Comparison of ENCODE assay signal across 8 cellular contexts in the genomic region with DNA sequence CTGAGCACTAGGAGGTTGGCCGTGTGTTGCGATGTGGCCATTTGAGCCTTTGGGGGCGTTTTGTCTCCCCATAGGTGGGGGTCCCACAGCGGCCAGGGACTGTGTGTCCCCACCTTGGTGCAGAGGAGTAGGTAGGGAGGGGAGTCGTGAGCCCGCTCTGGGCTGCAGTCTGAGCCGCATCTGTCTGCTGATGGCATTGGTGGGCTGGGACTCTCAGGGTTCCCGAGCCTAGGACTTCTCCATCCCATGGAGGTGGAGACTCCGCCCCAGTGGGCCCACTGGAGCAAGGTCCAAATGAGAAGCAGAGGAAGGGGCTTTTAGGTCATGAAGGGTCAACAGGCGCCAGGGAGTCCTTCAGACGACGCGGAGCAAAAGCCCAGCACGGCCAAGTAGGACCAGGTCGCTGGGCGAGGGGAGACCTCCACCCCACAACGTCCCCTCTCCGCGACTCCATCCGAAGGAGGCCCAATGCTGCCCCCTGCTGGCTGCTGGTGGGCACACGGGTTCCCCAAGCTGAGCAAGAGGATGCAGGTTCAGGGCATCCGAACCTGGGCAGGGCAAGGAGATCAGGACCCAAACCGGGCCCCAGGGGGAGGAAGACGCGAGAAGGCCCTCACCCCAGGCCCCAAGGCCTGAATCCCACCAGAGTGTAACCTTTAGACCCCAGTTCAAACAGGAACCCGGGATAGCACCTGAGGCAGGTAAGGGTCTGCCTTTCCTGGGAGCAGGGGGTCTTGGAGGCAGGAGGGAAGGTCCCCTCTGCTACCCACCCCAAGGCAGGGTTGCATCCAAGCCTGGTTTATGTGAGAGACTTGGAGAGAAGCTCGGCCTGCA. TPM values are rescaled to one million over a fixed set of nuclear protein-coding genes. Genes with fewer than 3 reads are reported as not detected.
DNase-seq lines count a peak whose midpoint lies in the region; ATAC-seq and TF ChIP-seq lines count a peak whose summit lies in the region.

No MANE protein-coding gene starts in this region.

- H3K36me3 ChIP-seq in CD8-positive, alpha-beta memory T cell (ENCODE audit: insufficient read depth, low read length) = no peaks in the 10 kb centered on the region
- no peaks in the 10 kb centered on the region for H3K36me3 ChIP-seq in MM.1S (replicated peaks; ENCODE audit: insufficient read depth, low read length)

- H3K27ac ChIP-seq in CD8-positive, alpha-beta memory T cell (ENCODE audit: low read depth, low read length) = no peak overlapping the region
- no peak overlapping the region for H3K27ac ChIP-seq in MM.1S (ENCODE audit: low read length)

- H3K9me3 ChIP-seq in CD8-positive, alpha-beta memory T cell (ENCODE audit: low read length) = peaks cover 3% of the 10 kb centered on the region
- no peaks in the 10 kb centered on the region for H3K9me3 ChIP-seq in MM.1S (replicated peaks; ENCODE audit: insufficient read depth, low read length)

- H3K36me3 Mint-ChIP-seq in CD8-positive, alpha-beta memory T cell = peaks cover 0 to 5% (median under 1%) of the 10 kb centered on the region in 3 donors

- peaks cover 0 to 9% (median 2%) of the 10 kb centered on the region in 3 donors for H3K4me1 Mint-ChIP-seq in CD8-positive, alpha-beta memory T cell

- H3K79me2 ChIP-seq in MM.1S (ENCODE audit: low read length) = no peaks in the 10 kb centered on the region

- H3K9me2 ChIP-seq in MM.1S (replicated peaks; ENCODE audit: insufficient read depth, low read length) = no peaks in the 10 kb centered on the region

- no peak overlapping the region for H3K9ac ChIP-seq in MM.1S (ENCODE audit: low read length)

- POLR2A ChIA-PET in CD8-positive, alpha-beta memory T cell (lab: Charles Lee) = no interaction called here

- no peak overlapping the region for H3K4me2 ChIP-seq in MM.1S (ENCODE audit: low read depth, low read length)

- no peak for ATAC-seq in Right ventricle myocardium inferior

- H2AFZ ChIP-seq in MM.1S (ENCODE audit: low read length) = no peak overlapping the region

- H4K20me1 ChIP-seq in MM.1S (ENCODE audit: insufficient read depth, low read length) = no peaks in the 10 kb centered on the region

- H3K9me3 Mint-ChIP-seq in CD8-positive, alpha-beta memory T cell = peaks cover 12 to 23% (median 15%) of the 10 kb centered on the region in 5 donors

- H3K4me3 ChIP-seq in CD8-positive, alpha-beta memory T cell (ENCODE audit: low read length) = no peak overlapping the region
- H3K4me3 ChIP-seq in MM.1S (ENCODE audit: low read length) = no peak overlapping the region

- no peaks in the 10 kb centered on the region for H3F3A ChIP-seq in MM.1S (ENCODE audit: insufficient read depth, low read length)

- H3K27me3 Mint-ChIP-seq in CD8-positive, alpha-beta memory T cell = peaks cover 26 to 34% of the 10 kb centered on the region in 2 donors

- peaks cover 6% of the 10 kb centered on the region for H3K27me3 ChIP-seq in CD8-positive, alpha-beta memory T cell (ENCODE audit: insufficient read depth, low read length, poor library complexity, severe bottlenecking)
- peaks cover 51% of the 10 kb centered on the region for H3K27me3 ChIP-seq in MM.1S (replicated peaks; ENCODE audit: insufficient read depth, low read length)

- CTCF ChIA-PET in CD8-positive, alpha-beta memory T cell (lab: Charles Lee) = interaction anchor here (0.9 to 1.6 kb wide), 7 partner anchors 8 to 373 kb away, joined by 3 to 7 read pairs (median 4); a partner anchor contains a TSS

- H3K27ac Mint-ChIP-seq in CD8-positive, alpha-beta memory T cell = no peak overlapping the region

- intact Hi-C loops in Right ventricle myocardium inferior (cut with DNase I) = loop anchor here (2.0 kb wide), 1 partner anchor 372 kb away; no protein-coding TSS in a partner anchor

- no peaks in the 10 kb centered on the region for H3K4me1 ChIP-seq in CD8-positive, alpha-beta memory T cell (ENCODE audit: insufficient read depth, low read length)
- no peaks in the 10 kb centered on the region for H3K4me1 ChIP-seq in MM.1S (ENCODE audit: low read length)

- no peak overlapping the region for H3K4me3 Mint-ChIP-seq in CD8-positive, alpha-beta memory T cell

- peak; percentile 77 for TF ChIP-seq CTCF in MM.1S (IDR thresholded peaks at IDR 0.05; ENCODE audit: low read length)

- peak; percentile 43 to 77 (median 60) for DNase-seq in CD8-positive, alpha-beta memory T cell
- DNase-seq in MM.1S (peak; percentile 45), activated T-cell treated with anti-CD3 and anti-CD28 coated beads for 48 hours (ENCODE audit: low read depth) (peak; percentile 60), Right ventricle myocardium inferior (ENCODE audit: missing footprints) (peak; percentile 75), putamen (ENCODE audit: low spot score) (no peak), NCI-H510A (lab: John Stamatoyannopoulos, UW) (no peak), hepatic stellate cell (ENCODE audit: low spot score) (no peak)
- DNase-seq in stimulated activated CD4-positive, alpha-beta T cell treated with anti-CD3 and anti-CD28 coated beads, Interleukin-15, amount 100 ng/mL, for 48 hours (ENCODE audit: low read depth in 2 of 2) = peak; percentile 52 to 59

RNA-seq across cellular contexts. Expression of a gene that starts 14.9 kb away (rescaled TPM):
- total RNA-seq in CD8-positive, alpha-beta memory T cell = 1 to 10 TPM; 1.1 TPM
- polyA plus RNA-seq in CD8-positive, alpha-beta memory T cell = 0.17 TPM
- 0.70 TPM for total RNA-seq in Right ventricle myocardium inferior

Comparison
In these comparisons a context has a peak if more than half of its experiments do, and no peak if none do; other contexts are left out.
1. DNase-seq: peak in CD8-positive, alpha-beta memory T cell (5 of 5), MM.1S (single experiment), activated T-cell treated with anti-CD3 and anti-CD28 coated beads for 48 hours (single experiment), Right ventricle myocardium inferior (single experiment) and stimulated activated CD4-positive, alpha-beta T cell treated with anti-CD3 and anti-CD28 coated beads, Interleukin-15, amount 100 ng/mL, for 48 hours (2 of 2); none in putamen (single experiment), NCI-H510A (single experiment) and hepatic stellate cell (single experiment).